In genomic region chr20:34302723-34303528, GRCh38 we compare ENCODE assay signal across 8 cellular contexts. TPM values are rescaled to one million over a fixed set of nuclear protein-coding genes. Genes with fewer than 3 reads are reported as not detected.
DNase-seq lines count a peak whose midpoint lies in the region; ATAC-seq and TF ChIP-seq lines count a peak whose summit lies in the region.

TSS of gene AHCY (minus strand) at chr20:34303355. CDS start at chr20:34303270, 85 bp downstream.

- peak within 1 kb of the TSS; percentile 81 to 83 for H3K4me3 ChIP-seq in muscle layer of duodenum (ENCODE audit: low read depth in 1 of 2, low read length in 2 of 2)

- no peaks in the 10 kb centered on the region for H3K36me3 ChIP-seq in muscle layer of duodenum (ENCODE audit: control insufficient read depth in 1 of 2, insufficient read depth in 2 of 2, low read length in 2 of 2)

- H3K4me1 ChIP-seq in muscle layer of duodenum (ENCODE audit: control insufficient read depth in 1 of 2, insufficient read depth in 2 of 2, low read length in 2 of 2), result peaks cover 8 to 19% of the 10 kb centered on the region in 2 donors

- in situ Hi-C loops in KBM-7 (cut with MboI; ENCODE audit: low pct_unique_long_range_greater_than_20kb, low sequenced_read_pairs), result loop anchor here (25.0 kb wide), 2 partner anchors 209 to 409 kb away; partner anchors contain the start of genes DYNLRB1 and TP53INP2

- H3K9me3 Mint-ChIP-seq in activated T-cell treated with anti-CD3 and anti-CD28 coated beads, Interleukin-2, amount 50 U/mL, for 4 hours, result no peaks in the 10 kb centered on the region

- H3K4me1 Mint-ChIP-seq in activated T-cell treated with anti-CD3 and anti-CD28 coated beads, Interleukin-2, amount 50 U/mL, for 4 hours (ENCODE audit: low read depth), result peaks cover 18% of the 10 kb centered on the region

- H3K27ac ChIP-seq in muscle layer of duodenum (ENCODE audit: low read length), result peak within 1 kb of the TSS; percentile 88

- peak within 1 kb of the TSS; percentile 89 for H3K4me3 Mint-ChIP-seq in activated T-cell treated with anti-CD3 and anti-CD28 coated beads, Interleukin-2, amount 50 U/mL, for 4 hours

- no peaks in the 10 kb centered on the region for H3K27me3 Mint-ChIP-seq in activated T-cell treated with anti-CD3 and anti-CD28 coated beads, Interleukin-2, amount 50 U/mL, for 4 hours (ENCODE audit: low read depth)

- no peaks in the 10 kb centered on the region for H3K9me3 ChIP-seq in muscle layer of duodenum (ENCODE audit: control insufficient read depth in 1 of 2, low read length in 2 of 2)

- ATAC-seq in GM21717 (IDR thresholded peaks at IDR 0.05; ENCODE audit: unreplicated experiment), result peak; percentile 90
- peak; percentile 95 to 96 for ATAC-seq in activated T-cell treated with anti-CD3 and anti-CD28 coated beads, Interleukin-2, amount 50 U/mL, for 4 hours
- ATAC-seq in esophagus mucosa, result peak; percentile 96

- DNase-seq in DMS153 treated with DMSO at 0.1 percent for 48 hours (lab: John Stamatoyannopoulos, UW; ENCODE audit: unreplicated experiment) (peak; percentile 91), KBM-7 (peak; percentile 99)
- peak; percentile 90 for DNase-seq in activated T-cell treated with anti-CD3 and anti-CD28 coated beads, Interleukin-2, amount 50 U/mL, for 4 hours
- DNase-seq in stimulated activated CD8-positive, alpha-beta memory T cell treated with anti-CD3 and anti-CD28 coated beads, Interleukin-7, amount 100 ng/mL, for 4 hours (ENCODE audit: low read depth in 2 of 2), result peak; percentile 88 to 92

- H3K36me3 Mint-ChIP-seq in activated T-cell treated with anti-CD3 and anti-CD28 coated beads, Interleukin-2, amount 50 U/mL, for 4 hours (ENCODE audit: insufficient read depth), result no peaks in the 10 kb centered on the region

- H3K27me3 ChIP-seq in muscle layer of duodenum (ENCODE audit: low read depth, low read length), result no peaks in the 10 kb centered on the region

TF ChIP-seq in PFSK-1, 5 proteins besides CTCF, POLR2A, EP300 and RAD21:
- TF ChIP-seq FOXP2 (optimal IDR thresholded peaks at IDR 0.05; ENCODE audit: borderline replicate concordance, extremely low read depth, extremely low read length, insufficient read depth) (peak; percentile 67), SIN3A (IDR thresholded peaks at IDR 0.05; ENCODE audit: borderline replicate concordance, insufficient read depth, low read length) (peak; percentile 49; the same call in 1 of the 2 replicates), TAF1 (IDR thresholded peaks at IDR 0.05; ENCODE audit: borderline replicate concordance, insufficient read depth, low read length) (peak; percentile 59; the same call in 1 of the 2 replicates), REST (IDR thresholded peaks at IDR 0.05; ENCODE audit: insufficient read depth in 1 of 2, low read depth in 2 of 2, low read length in 2 of 2) (no peak), POLR2AphosphoS5 (IDR thresholded peaks at IDR 0.05; ENCODE audit: low read depth, low read length) (peak; percentile 91)
TF ChIP-seq in PFSK-1: peak in this region for 4.

RNA-seq across cellular contexts. Expression of gene AHCY, which starts in this region (rescaled TPM):
- 263 TPM for polyA plus RNA-seq in PFSK-1 (2012; ENCODE audit: insufficient read length, low read depth)
- total RNA-seq in activated T-cell treated with anti-CD3 and anti-CD28 coated beads, Interleukin-2, amount 50 U/mL, for 4 hours, result 100 to 1,000 TPM; 172 to 217 (median 189) TPM
- 138 TPM for total RNA-seq in esophagus mucosa

Comparison
In these comparisons a context has a peak if more than half of its experiments do, and no peak if none do; other contexts are left out.
1. Peak in every context shown above with its lines: DNase-seq, ATAC-seq, H3K4me3 ChIP-seq and H3K27ac ChIP-seq.